ENCODE assay signal across 17 cellular contexts in the genomic region with DNA sequence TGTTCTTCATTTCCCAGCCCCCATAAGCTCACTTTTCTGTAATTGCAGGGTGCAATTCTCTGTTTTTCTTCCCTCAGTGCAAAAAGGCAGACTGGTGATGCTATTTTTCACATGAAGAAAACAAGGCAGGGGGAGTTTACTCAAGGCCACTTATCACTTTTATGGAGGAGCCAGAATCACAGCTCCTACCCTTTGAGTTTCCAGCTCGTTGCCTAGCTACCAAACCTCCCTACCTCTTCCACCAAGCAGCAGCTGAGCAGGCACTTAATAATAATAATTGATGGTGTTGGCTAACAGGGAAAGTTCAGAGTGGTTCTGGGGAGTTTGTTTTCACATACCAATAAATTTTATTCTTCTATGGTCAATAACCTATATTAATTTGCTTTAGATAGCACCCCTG.
"Had no signal": no experiment of that assay in that cellular context is flagged by ENCODE, and none has a peak within 500 bp of the region (broad histone marks: within the 10 kb centered on the region; RNA-seq: fewer than 3 reads in every experiment).

No MANE protein-coding gene starts in this region.

- DNase-seq: effector CD4-positive, alpha-beta T cell; heart right ventricle; hypothalamus; kidney glomerular epithelial cell; mammary epithelial cell; mucosa of descending colon; naive thymus-derived CD8-positive, alpha-beta T cell; nucleus accumbens; ovary; sigmoid colon; stimulated activated CD4-positive, alpha-beta T cell treated with anti-CD3 and anti-CD28 coated beads, Interleukin-2, amount 100 ng/mL, for 24 hours; stimulated activated CD4-positive, alpha-beta T cell treated with anti-CD3 and anti-CD28 coated beads, Interleukin-4, amount 100 ng/mL, for 4 hours; stimulated activated naive B cell treated with anti-CD40 and anti-IgM and Interleukin-4, amounts not matched to agents 10 μg/mL and 1 μg/mL and 100 μg/mL, for 72 hours; stimulated activated naive CD8-positive, alpha-beta T cell treated with anti-CD3 and anti-CD28 coated beads, Interleukin-15, amount 100 ng/mL, for 72 hours; testis; upper lobe of right lung had no signal

- H3K9me3 Mint-ChIP-seq: neural progenitor cell had no signal

- H3K27ac Mint-ChIP-seq: neural progenitor cell; stimulated activated naive B cell treated with anti-CD40 and anti-IgM and Interleukin-4, amounts not matched to agents 10 μg/mL and 1 μg/mL and 100 μg/mL, for 72 hours; stimulated activated naive CD8-positive, alpha-beta T cell treated with anti-CD3 and anti-CD28 coated beads, Interleukin-15, amount 100 ng/mL, for 72 hours had no signal

- H3K4me3 Mint-ChIP-seq: naive thymus-derived CD8-positive, alpha-beta T cell; neural progenitor cell; stimulated activated naive B cell treated with anti-CD40 and anti-IgM and Interleukin-4, amounts not matched to agents 10 μg/mL and 1 μg/mL and 100 μg/mL, for 72 hours; stimulated activated naive CD8-positive, alpha-beta T cell treated with anti-CD3 and anti-CD28 coated beads, Interleukin-15, amount 100 ng/mL, for 72 hours had no signal

- H3K4me1 Mint-ChIP-seq: stimulated activated naive CD8-positive, alpha-beta T cell treated with anti-CD3 and anti-CD28 coated beads, Interleukin-15, amount 100 ng/mL, for 72 hours had no signal

- H3K36me3 Mint-ChIP-seq: neural progenitor cell had no signal
